Comparison of ENCODE assay signal across 1 cellular context in genomic region chr1:64733576-64734288, GRCh38.
TF ChIP-seq lines count a peak whose summit lies in the region.

No MANE protein-coding gene starts in this region.

TF ChIP-seq in IMR-90, 13 proteins besides CTCF, POLR2A, EP300 and RAD21:
- TF ChIP-seq RFX5 (IDR thresholded peaks at IDR 0.05; ENCODE audit: low read depth, low read length): no peak
- no peak for TF ChIP-seq ELK1 (IDR thresholded peaks at IDR 0.05; ENCODE audit: borderline replicate concordance, low read depth, low read length)
- TF ChIP-seq CHD1 (IDR thresholded peaks at IDR 0.05; ENCODE audit: low read depth, low read length): no peak
- no peak for TF ChIP-seq SMC3 (IDR thresholded peaks at IDR 0.05; ENCODE audit: low read depth, low read length)
- TF ChIP-seq FOS (IDR thresholded peaks at IDR 0.05; ENCODE audit: low read depth, low read length): no peak
- TF ChIP-seq USF2 (IDR thresholded peaks at IDR 0.05; ENCODE audit: low read depth, low read length): no peak
- TF ChIP-seq RCOR1 (IDR thresholded peaks at IDR 0.05; ENCODE audit: insufficient replicate concordance, low read length): no peak
- no peak for TF ChIP-seq MXI1 (IDR thresholded peaks at IDR 0.05; ENCODE audit: borderline replicate concordance, low read depth, low read length)
- TF ChIP-seq MAZ (IDR thresholded peaks at IDR 0.05; ENCODE audit: borderline replicate concordance, low read depth, low read length): no peak
- TF ChIP-seq MAFK (IDR thresholded peaks at IDR 0.05; ENCODE audit: low read depth, low read length): no peak
- TF ChIP-seq NFE2L2 (IDR thresholded peaks at IDR 0.05; ENCODE audit: low read depth, low read length): no peak
- no peak for TF ChIP-seq BHLHE40 (IDR thresholded peaks at IDR 0.05; ENCODE audit: low read depth, low read length)
- TF ChIP-seq CEBPB (IDR thresholded peaks at IDR 0.05; ENCODE audit: low read depth, low read length): no peak
